In genomic region chr2:96145028-96145939, GRCh38 we compare ENCODE assay signal across 8 cellular contexts. TPM values are rescaled to one million over a fixed set of nuclear protein-coding genes. Genes with fewer than 3 reads are reported as not detected.
DNase-seq lines count a peak whose midpoint lies in the region; ATAC-seq, FAIRE-seq and TF ChIP-seq lines count a peak whose summit lies in the region.

TSS of gene DUSP2 (minus strand) at chr2:96145440. CDS start at chr2:96145354, 86 bp downstream.

- dilution Hi-C loops in endothelial cell of umbilical vein (cut with MboI; ENCODE audit: extremely low pct_ligation_motif_present, low sequenced_read_pairs): no loop called here

- TF ChIP-seq POLR2A in endothelial cell of umbilical vein (IDR thresholded peaks at IDR 0.05; ENCODE audit: low read depth, low read length): no peak

- H3K9me3 Mint-ChIP-seq in activated CD8-positive, alpha-beta memory T cell treated with anti-CD3 and anti-CD28 coated beads, Interleukin-2, amount 10 ng/mL, durations not matched to agents 7 days and 5 days (ENCODE audit: low read depth): no peaks in the 10 kb centered on the region

- TF ChIP-seq CTCF in endothelial cell of umbilical vein (IDR thresholded peaks at IDR 0.05; ENCODE audit: extremely low read depth in 1 of 2, insufficient read depth in 1 of 2, low read depth in 1 of 2, low read length in 2 of 2): no peak

- no peak within 1 kb of the TSS for H3K9ac ChIP-seq in endothelial cell of umbilical vein (replicated peaks; ENCODE audit: extremely low read depth, insufficient read depth, low read length)

- BruUV-seq in endothelial cell of umbilical vein (replicated peaks; lab: Mats Ljungman, UMichigan): no TSS peak

- H2AFZ ChIP-seq in endothelial cell of umbilical vein (ENCODE audit: low read depth, low read length): peak within 1 kb of the TSS; percentile 83

- peak; percentile 18 for FAIRE-seq in endothelial cell of umbilical vein (lab: Jason Lieb, UNC)

- H3K4me1 ChIP-seq in endothelial cell of umbilical vein (ENCODE audit: control insufficient read depth, extremely low read depth, insufficient read depth, low read length) (no peaks in the 10 kb centered on the region), mononuclear cell (ENCODE audit: insufficient read depth, low read length) (peaks cover 69% of the 10 kb centered on the region)

- CTCF ChIA-PET in activated CD8-positive, alpha-beta memory T cell treated with anti-CD3 and anti-CD28 coated beads, Interleukin-2, amount 10 ng/mL, durations not matched to agents 7 days and 5 days (lab: Charles Lee): interaction anchor here (1.3 to 20.2 kb wide), 4 partner anchors 21 to 153 kb away, joined by 3 to 675 read pairs (median 12); partner anchors contain the start of gene ADRA2B
- CTCF ChIA-PET in endothelial cell of umbilical vein (lab: Charles Lee): interaction anchor here (1.0 kb wide), 1 partner anchor 29 kb away, joined by 5 read pairs; no protein-coding TSS in a partner anchor

- H3K9me1 ChIP-seq in endothelial cell of umbilical vein (replicated peaks; ENCODE audit: control insufficient read depth, extremely low read depth, insufficient read depth, low read length): no peaks in the 10 kb centered on the region

- POLR2A ChIA-PET in endothelial cell of umbilical vein (lab: Charles Lee): no interaction called here

- no peaks in the 10 kb centered on the region for H3K36me3 ChIP-seq in endothelial cell of umbilical vein (ENCODE audit: control insufficient read depth in 2 of 2, extremely low read depth in 1 of 2, insufficient read depth in 2 of 2, low read length in 2 of 2)

- DNase-seq in ACHN (peak; percentile 31), NCI-H526 (lab: John Stamatoyannopoulos, UW) (peak; percentile 29 to 77), endothelial cell of umbilical vein (ENCODE audit: low read depth, low spot score) (peak; percentile 56)
- DNase-seq in activated CD8-positive, alpha-beta memory T cell treated with anti-CD3 and anti-CD28 coated beads, Interleukin-2, amount 10 ng/mL, durations not matched to agents 7 days and 5 days: peak; percentile 94
- peak; percentile 79 to 81 for DNase-seq in stimulated activated CD8-positive, alpha-beta memory T cell treated with anti-CD3 and anti-CD28 coated beads, Interleukin-4, amount 100 ng/mL, for 1 hour (ENCODE audit: low read depth in 2 of 2, low spot score in 1 of 2)

- H3K4me1 Mint-ChIP-seq in activated CD8-positive, alpha-beta memory T cell treated with anti-CD3 and anti-CD28 coated beads, Interleukin-2, amount 10 ng/mL, durations not matched to agents 7 days and 5 days: peaks cover 65% of the 10 kb centered on the region

- no peaks in the 10 kb centered on the region for H4K20me1 ChIP-seq in endothelial cell of umbilical vein (replicated peaks; ENCODE audit: control insufficient read depth, extremely low read depth, insufficient read depth, low read length)

- intact Hi-C loops in endothelial cell of umbilical vein (cut with micrococcal nuclease): no loop called here

- no peaks in the 10 kb centered on the region for H3K27me3 Mint-ChIP-seq in activated CD8-positive, alpha-beta memory T cell treated with anti-CD3 and anti-CD28 coated beads, Interleukin-2, amount 10 ng/mL, durations not matched to agents 7 days and 5 days

- no peaks in the 10 kb centered on the region for H3K9me3 ChIP-seq in endothelial cell of umbilical vein (replicated peaks; ENCODE audit: control insufficient read depth, insufficient read depth, low read length)
- no peaks in the 10 kb centered on the region for H3K9me3 ChIP-seq in mononuclear cell (ENCODE audit: low read depth, low read length)

- H3K27me3 ChIP-seq in endothelial cell of umbilical vein (ENCODE audit: control insufficient read depth in 2 of 2, insufficient read depth in 2 of 2, low read length in 2 of 2) (no peaks in the 10 kb centered on the region), mononuclear cell (ENCODE audit: insufficient read depth, low read length) (no peaks in the 10 kb centered on the region)

- ATAC-seq in GM18520 (IDR thresholded peaks at IDR 0.05; ENCODE audit: unreplicated experiment) (peak; percentile 38), HG03045 (IDR thresholded peaks at IDR 0.05; ENCODE audit: unreplicated experiment) (peak; percentile 60)
- peak; percentile 73 for ATAC-seq in activated CD8-positive, alpha-beta memory T cell treated with anti-CD3 and anti-CD28 coated beads, Interleukin-2, amount 10 ng/mL, durations not matched to agents 7 days and 5 days

- no peaks in the 10 kb centered on the region for H3K79me2 ChIP-seq in endothelial cell of umbilical vein (ENCODE audit: control insufficient read depth, insufficient read depth, low read length)

- in situ Hi-C loops in ACHN (cut with HindIII; ENCODE audit: low pct_ligation_motif_present, low pct_unique_long_range_greater_than_20kb, low sequenced_read_pairs): no loop called here

- no peak within 1 kb of the TSS for H3K27ac ChIP-seq in endothelial cell of umbilical vein (ENCODE audit: insufficient read depth, low read depth, low read length)

- peak within 1 kb of the TSS; percentile 91 for H3K27ac Mint-ChIP-seq in activated CD8-positive, alpha-beta memory T cell treated with anti-CD3 and anti-CD28 coated beads, Interleukin-2, amount 10 ng/mL, durations not matched to agents 7 days and 5 days

- H3K4me3 Mint-ChIP-seq in activated CD8-positive, alpha-beta memory T cell treated with anti-CD3 and anti-CD28 coated beads, Interleukin-2, amount 10 ng/mL, durations not matched to agents 7 days and 5 days: peak within 1 kb of the TSS; percentile 84

- H3K4me3 ChIP-seq in endothelial cell of umbilical vein (replicated peaks in 1 of 3; ENCODE audit: insufficient read depth in 1 of 3, low read depth in 1 of 3, low read length in 3 of 3) (peak within 1 kb of the TSS in 1 of 3 experiments; percentile 39), mononuclear cell (ENCODE audit: low read length) (peak within 1 kb of the TSS; percentile 58)

- H3K4me2 ChIP-seq in endothelial cell of umbilical vein (ENCODE audit: insufficient read depth, low read length): peak within 1 kb of the TSS; percentile 43

- H3K36me3 Mint-ChIP-seq in activated CD8-positive, alpha-beta memory T cell treated with anti-CD3 and anti-CD28 coated beads, Interleukin-2, amount 10 ng/mL, durations not matched to agents 7 days and 5 days: peaks cover 18% of the 10 kb centered on the region

TF ChIP-seq in endothelial cell of umbilical vein, 7 proteins besides CTCF, POLR2A, EP300 and RAD21:
- TF ChIP-seq MYC (IDR thresholded peaks at IDR 0.05; ENCODE audit: low read depth, low read length) (peak; percentile 35), GATA2 (IDR thresholded peaks at IDR 0.05; ENCODE audit: insufficient read depth, insufficient read length, low read depth, low read length) (no peak), EZH2 (IDR thresholded peaks at IDR 0.05; ENCODE audit: borderline replicate concordance, low read depth, low read length, severe bottlenecking) (no peak), POLR2AphosphoS5 (IDR thresholded peaks at IDR 0.05; ENCODE audit: insufficient read depth, low read depth, low read length) (peak; percentile 59), JUN (IDR thresholded peaks at IDR 0.05; ENCODE audit: borderline replicate concordance, insufficient read depth, insufficient read length, low read depth) (no peak), MAX (IDR thresholded peaks at IDR 0.05; ENCODE audit: insufficient read depth, insufficient read length) (peak; percentile 63)

RNA-seq across cellular contexts. Expression of gene DUSP2, which starts in this region (rescaled TPM):
- 10 to 100 TPM; 32.0 to 53.6 TPM for total RNA-seq in activated CD8-positive, alpha-beta memory T cell treated with anti-CD3 and anti-CD28 coated beads, Interleukin-2, amount 10 ng/mL, durations not matched to agents 7 days and 5 days
- 0.33 and 0.58 TPM in 2 replicates for total RNA-seq in endothelial cell of umbilical vein
- polyA plus RNA-seq in endothelial cell of umbilical vein: 0.33 and 0.35 TPM in 2 replicates
- polyA plus RNA-seq in endothelial cell of umbilical vein (2011; cell fraction: cytosol; rRNA removed): 0.13 and 0.20 TPM in 2 replicates
- polyA plus RNA-seq in endothelial cell of umbilical vein (2011; cell fraction: nucleus; rRNA removed): 0.30 and 0.73 TPM in 2 replicates
- polyA plus RNA-seq in endothelial cell of umbilical vein (2012): 0.15 and 0.46 TPM in 2 replicates
- polyA minus RNA-seq in endothelial cell of umbilical vein: not detected in 2 replicates
- 111 TPM for polyA minus RNA-seq in endothelial cell of umbilical vein (2011; cell fraction: cytosol; rRNA and poly(A)+ RNA removed)
- 0.72 and 1.6 TPM in 2 replicates for polyA minus RNA-seq in endothelial cell of umbilical vein (2011; cell fraction: nucleus; rRNA and poly(A)+ RNA removed)
- total RNA-seq in mononuclear cell: 891 TPM

Comparison
In these comparisons a context has a peak if more than half of its experiments do, and no peak if none do; other contexts are left out.
1. RNA of gene DUSP2 (total RNA-seq): 891 TPM in mononuclear cell (single experiment) and 32.0 to 53.6 TPM in activated CD8-positive, alpha-beta memory T cell treated with anti-CD3 and anti-CD28 coated beads, Interleukin-2, amount 10 ng/mL, durations not matched to agents 7 days and 5 days; 0.33 to 0.58 TPM in endothelial cell of umbilical vein; every median in the first group is over 10 times any median in the second.
2. RNA of gene DUSP2 (total RNA-seq): 891 TPM in mononuclear cell (single experiment); 32.0 to 53.6 TPM in activated CD8-positive, alpha-beta memory T cell treated with anti-CD3 and anti-CD28 coated beads, Interleukin-2, amount 10 ng/mL, durations not matched to agents 7 days and 5 days; every median in the first group is over 10 times any median in the second.
3. DNase-seq: peak in every context shown above with its lines; median percentile 94 in activated CD8-positive, alpha-beta memory T cell treated with anti-CD3 and anti-CD28 coated beads, Interleukin-2, amount 10 ng/mL, durations not matched to agents 7 days and 5 days; 80 in stimulated activated CD8-positive, alpha-beta memory T cell treated with anti-CD3 and anti-CD28 coated beads, Interleukin-4, amount 100 ng/mL, for 1 hour; 56 in endothelial cell of umbilical vein; 53 in NCI-H526; 31 in ACHN.
4. Peak in every context shown above with its lines, with median percentiles within 50 percentile points of each other: ATAC-seq.